ENCODE assay signal across 16 cellular contexts in genomic region chr4:8263397-8263796, GRCh38. TPM values are rescaled to one million over a fixed set of nuclear protein-coding genes. Genes with fewer than 3 reads are reported as not detected.
DNase-seq lines count a peak whose midpoint lies in the region; ATAC-seq, FAIRE-seq and TF ChIP-seq lines count a peak whose summit lies in the region.
"Had no signal": no experiment of that assay in that cellular context is flagged by ENCODE, and none has a peak within 500 bp of the region (broad histone marks: within the 10 kb centered on the region; RNA-seq: fewer than 3 reads in every experiment).

No MANE protein-coding gene starts in this region.

- WGBS in right cardiac atrium = 95% methylated on average over 10 of the region's 10 CpGs
- WGBS in K562 (ENCODE audit: insufficient coverage, low coverage, missing lambda C conversion rate) = 42% methylated on average over 10 of the region's 10 CpGs
- no CpG with 5 or more reads among the region's 10 CpGs for WGBS in trophoblast cell (ENCODE audit: extremely low coverage, insufficient coverage, insufficient read length)

- H3K27me3 Mint-ChIP-seq in memory B cell = peaks cover 25% of the 10 kb centered on the region
- H3K27me3 Mint-ChIP-seq in naive thymus-derived CD8-positive, alpha-beta T cell = peaks cover 4 to 13% (median 6%) of the 10 kb centered on the region in 5 donors

- no peak for TF ChIP-seq POLR2A in K562 (conservative IDR thresholded peaks at IDR 0.05)

- no peak for TF ChIP-seq CTCF in K562 (IDR thresholded peaks at IDR 0.05 in 2 of 3, conservative IDR thresholded peaks at IDR 0.05 in 1 of 3; ENCODE audit: insufficient read depth in 2 of 3, low read depth in 1 of 3, low read length in 3 of 3)

- H3K27ac Mint-ChIP-seq in memory B cell = peak overlapping the region; percentile 7
- no peak overlapping the region for H3K27ac Mint-ChIP-seq in naive thymus-derived CD8-positive, alpha-beta T cell

- peak overlapping the region; percentile 15 for H4K8ac ChIP-seq in trophoblast cell (ENCODE audit: low read depth, low read length)

- DNase-seq in right cardiac atrium = peak in 2 of 3 donors; percentile 28 to 35
- no peak for DNase-seq in left ventricle myocardium superior
- no peak for DNase-seq in K562 (ENCODE audit: extremely low read depth in 1 of 4, low spot score in 3 of 4)
- no peak for DNase-seq in memory B cell (ENCODE audit: low spot score in 2 of 2)
- DNase-seq in trophoblast cell = no peak
- DNase-seq in effector CD4-positive, alpha-beta T cell = no peak
- DNase-seq in HK-2 (ENCODE audit: unreplicated experiment) = no peak
- no peak for DNase-seq in naive thymus-derived CD8-positive, alpha-beta T cell
- DNase-seq: AML-193; CD4-positive, alpha-beta memory T cell; DMS79; GM23248 had no signal

- H3K9ac ChIP-seq in K562 (ENCODE audit: insufficient read depth in 1 of 2, low read depth in 2 of 2, low read length in 2 of 2) (no peak overlapping the region), trophoblast cell (ENCODE audit: low read length) (no peak overlapping the region)
- H3K9ac ChIP-seq: GM23248 had no signal

- no peaks in the 10 kb centered on the region for H3K9me3 ChIP-seq in right cardiac atrium (ENCODE audit: control insufficient read depth, low read length)
- no peaks in the 10 kb centered on the region for H3K9me3 ChIP-seq in K562 (replicated peaks; ENCODE audit: control insufficient read depth, insufficient read depth, low read depth, low read length)
- peaks cover 2% of the 10 kb centered on the region for H3K9me3 ChIP-seq in trophoblast cell (ENCODE audit: insufficient read depth, low read depth, low read length)

- H3K27ac ChIP-seq in right cardiac atrium (ENCODE audit: low read length) (no peak overlapping the region), K562 (ENCODE audit: extremely low read depth, low read depth, low read length) (no peak overlapping the region), trophoblast cell (ENCODE audit: low read depth, low read length) (no peak overlapping the region)
- H3K27ac ChIP-seq: 22Rv1, C4-2B, GM23248 had no signal

- H3K36me3 ChIP-seq in K562 (ENCODE audit: control insufficient read depth, insufficient read depth, low read length) (no peaks in the 10 kb centered on the region), trophoblast cell (ENCODE audit: control insufficient read depth in 1 of 2, insufficient read depth in 2 of 2, low read length in 2 of 2) (no peaks in the 10 kb centered on the region)

- H2AFZ ChIP-seq in K562 (ENCODE audit: low read depth, low read length) = no peak overlapping the region
- H2AFZ ChIP-seq in trophoblast cell (ENCODE audit: insufficient read depth, low read length, poor library complexity) = no peak overlapping the region
- H2AFZ ChIP-seq: GM23248 had no signal

- peaks cover 4% of the 10 kb centered on the region for H3K9me1 ChIP-seq in K562 (ENCODE audit: control insufficient read depth, insufficient read depth, low read length)

- H3K27me3 ChIP-seq in right cardiac atrium (ENCODE audit: control insufficient read depth, insufficient read depth) (no peaks in the 10 kb centered on the region), K562 (ENCODE audit: control insufficient read depth in 2 of 2, insufficient read depth in 2 of 2, low read length in 2 of 2) (peaks cover 2 to 17% of the 10 kb centered on the region in 2 experiments; a peak in 3 of 5 replicates), trophoblast cell (ENCODE audit: insufficient read depth, low read length) (no peaks in the 10 kb centered on the region)

- no peak overlapping the region for H3K4ac ChIP-seq in trophoblast cell (ENCODE audit: low read depth, low read length)

- BruUV-seq in K562 (replicated peaks; lab: Mats Ljungman, UMichigan) = no TSS peak

- no peaks in the 10 kb centered on the region for H3K9me3 Mint-ChIP-seq in memory B cell
- no peaks in the 10 kb centered on the region for H3K9me3 Mint-ChIP-seq in naive thymus-derived CD8-positive, alpha-beta T cell
- H3K9me3 Mint-ChIP-seq: CD4-positive, alpha-beta memory T cell had no signal

- H3K4me1 ChIP-seq in right cardiac atrium (ENCODE audit: control insufficient read depth, insufficient read depth, low read length) (peaks cover 3% of the 10 kb centered on the region), K562 (replicated peaks in 1 of 2; ENCODE audit: control insufficient read depth in 2 of 2, insufficient read depth in 2 of 2, low read length in 2 of 2) (peaks cover 0 to 35% of the 10 kb centered on the region in 2 experiments; a peak in 4 of 5 replicates), trophoblast cell (ENCODE audit: control insufficient read depth in 1 of 2, insufficient read depth in 2 of 2, low read length in 2 of 2) (peaks cover 41% of the 10 kb centered on the region in 2 experiments)

- intact Hi-C loops in right cardiac atrium (cut with DNase I) (no loop called here), left ventricle myocardium superior (cut with micrococcal nuclease) (no loop called here), K562 (cut with micrococcal nuclease) (no loop called here)

- H4K91ac ChIP-seq in trophoblast cell (ENCODE audit: low read depth, low read length) = peak overlapping the region; percentile 88

- H3K4me2 ChIP-seq in K562 (ENCODE audit: insufficient read depth, low read length) = no peak overlapping the region
- H3K4me2 ChIP-seq in trophoblast cell (ENCODE audit: low read length) = no peak overlapping the region

- peaks cover 5% of the 10 kb centered on the region; the same call in 1 of the 2 replicates for H4K20me1 ChIP-seq in K562 (replicated peaks; ENCODE audit: control insufficient read depth, insufficient read depth, low read length)

- H3K4me1 Mint-ChIP-seq in memory B cell = peaks cover 3% of the 10 kb centered on the region
- peaks cover 0 to 5% (median 2%) of the 10 kb centered on the region in 4 donors for H3K4me1 Mint-ChIP-seq in naive thymus-derived CD8-positive, alpha-beta T cell

- no peak overlapping the region for H2BK5ac ChIP-seq in trophoblast cell (ENCODE audit: low read depth, low read length, poor library complexity)

- POLR2A ChIA-PET in K562 (lab: Yijun Ruan, JAX) = no interaction called here
- POLR2A ChIA-PET in naive thymus-derived CD8-positive, alpha-beta T cell (lab: Charles Lee) = no interaction called here

- ATAC-seq in right cardiac atrium (no peak), left ventricle myocardium superior (no peak), K562 (no peak), memory B cell (ENCODE audit: low read depth) (no peak)
- no peak for ATAC-seq in naive thymus-derived CD8-positive, alpha-beta T cell
- ATAC-seq: GM12878 had no signal

- no peak for FAIRE-seq in K562 (lab: Jason Lieb, UNC)
- FAIRE-seq: GM12878, GM18507 had no signal

- H3K79me2 ChIP-seq in K562 (ENCODE audit: control insufficient read depth, insufficient read depth, low read length) (no peaks in the 10 kb centered on the region), trophoblast cell (ENCODE audit: control insufficient read depth, insufficient read depth, low read length, poor library complexity) (peaks cover 5% of the 10 kb centered on the region)

- CTCF ChIA-PET in K562 (lab: Yijun Ruan, JAX; ENCODE audit: low intra/inter-chr PET ratio) = no interaction called here

- H3K79me1 ChIP-seq in trophoblast cell (ENCODE audit: low read length) = peaks cover 42% of the 10 kb centered on the region

- H3K14ac ChIP-seq in trophoblast cell (ENCODE audit: low read length) = no peak overlapping the region

- H2AK5ac ChIP-seq in trophoblast cell (ENCODE audit: low read length) = peak overlapping the region; percentile 3

- H4K12ac ChIP-seq in trophoblast cell (ENCODE audit: low read depth, low read length) = no peak overlapping the region

- no peak for TF ChIP-seq EP300 in K562 (IDR thresholded peaks at IDR 0.05; ENCODE audit: low read length)

- H3K36me3 Mint-ChIP-seq in memory B cell = no peaks in the 10 kb centered on the region
- H3K36me3 Mint-ChIP-seq in naive thymus-derived CD8-positive, alpha-beta T cell = no peaks in the 10 kb centered on the region
- H3K36me3 Mint-ChIP-seq: CD4-positive, alpha-beta memory T cell had no signal

- no peak overlapping the region for H3K18ac ChIP-seq in trophoblast cell (ENCODE audit: low read length)

- H3K23ac ChIP-seq in trophoblast cell (ENCODE audit: low read length) = no peak overlapping the region

- in situ Hi-C loops in K562 (cut with MboI) = no loop called here

- H2BK120ac ChIP-seq in trophoblast cell (ENCODE audit: insufficient read depth, low read length, poor library complexity) = peak overlapping the region; percentile 4

- H2BK12ac ChIP-seq in trophoblast cell (ENCODE audit: low read length) = peak overlapping the region; percentile 5

- H3K4me3 ChIP-seq in right cardiac atrium (ENCODE audit: low read length) = no peak overlapping the region
- H3K4me3 ChIP-seq in K562 = no peak overlapping the region
- no peak overlapping the region for H3K4me3 ChIP-seq in trophoblast cell (ENCODE audit: low read depth, low read length)
- H3K4me3 ChIP-seq: GM12878, GM23248 had no signal

- TF ChIP-seq RAD21 in K562 (CRISPR knock-in tag; conservative IDR thresholded peaks at IDR 0.05 in 1 of 2, IDR thresholded peaks at IDR 0.05 in 1 of 2) = no peak

- H3K4me3 Mint-ChIP-seq in memory B cell = no peak overlapping the region
- no peak overlapping the region for H3K4me3 Mint-ChIP-seq in naive thymus-derived CD8-positive, alpha-beta T cell
- H3K4me3 Mint-ChIP-seq: CD4-positive, alpha-beta memory T cell had no signal

RNA-seq across cellular contexts. Expression of gene HTRA3, which starts 6.2 kb away (rescaled TPM):
- total RNA-seq in right cardiac atrium = 100 to 1,000 TPM in 2 of 4 donors, 10 to 100 TPM in 2; 52.8 to 133 (median 96.0) TPM
- 80.6 TPM for polyA plus RNA-seq in right cardiac atrium
- total RNA-seq in left ventricle myocardium superior = 95.6 TPM
- 0.14 TPM in 1 of 2 replicates, not detected in the other for total RNA-seq in K562 (2011; cell fraction: chromatin; rRNA removed; ENCODE audit: low replicate concordance)
- total RNA-seq in K562 (2011; cell fraction: nucleolus; rRNA removed) = 0.17 and 0.53 TPM in 2 replicates
- 0.15 TPM in 1 of 2 replicates, not detected in the other for total RNA-seq in K562 (2011; cell fraction: nucleoplasm; rRNA removed)
- total RNA-seq in K562 (2014; rRNA removed) = not detected in 2 replicates
- not detected in 2 replicates for total RNA-seq in K562 (2014; rRNA removed; fragmentation: Illumina TruSeq; extraction: Trizol)
- not detected in 2 replicates for total RNA-seq in K562 (2015; rRNA removed; fragmentation: Illumina TruSeq; extraction: Trizol)
- total RNA-seq in K562 (2021) = 0.16 TPM in 1 of 2 replicates, not detected in the other
- polyA plus RNA-seq in K562 (2011; rRNA removed) = 0.04 and 0.18 TPM in 2 replicates
- polyA plus RNA-seq in K562 (2011; cell fraction: cytosol; rRNA removed) = 0.09 and 0.10 TPM in 2 replicates
- polyA plus RNA-seq in K562 (2011; cell fraction: nucleus; rRNA removed) = 0.14 and 0.15 TPM in 2 replicates
- 0.20 and 0.42 TPM in 2 replicates for polyA plus RNA-seq in K562 (2012)
- polyA plus RNA-seq in K562 (2014; fragmentation: Illumina TruSeq; extraction: Trizol) = 0.07 TPM in 1 of 2 replicates, not detected in the other
- polyA plus RNA-seq in K562 (2014; fragmentation: Nextera tagmentation; extraction: Ambion mirVana) = not detected
- polyA plus RNA-seq in K562 (2014; rRNA removed) = not detected in 2 replicates
- not detected in 2 replicates for polyA minus RNA-seq in K562 (2011; rRNA and poly(A)+ RNA removed)
- not detected in 2 replicates for polyA minus RNA-seq in K562 (2011; cell fraction: cytosol; rRNA and poly(A)+ RNA removed)
- 0.11 TPM in 1 of 2 replicates, not detected in the other for polyA minus RNA-seq in K562 (2011; cell fraction: nucleus; rRNA and poly(A)+ RNA removed)
- polyA plus RNA-seq in trophoblast cell (2013) = 31.1 and 33.0 TPM in 2 replicates
- total RNA-seq in naive thymus-derived CD8-positive, alpha-beta T cell = not detected
- not detected for polyA plus RNA-seq in naive thymus-derived CD8-positive, alpha-beta T cell
- total RNA-seq: CD4-positive, alpha-beta memory T cell had no signal
- polyA plus RNA-seq: CD4-positive, alpha-beta memory T cell had no signal

Comparison
In these comparisons a context has a peak if more than half of its experiments do, and no peak if none do; other contexts are left out.
1. DNase-seq: peak in right cardiac atrium (2 of 3); none in left ventricle myocardium superior (single experiment), K562 (0 of 4), memory B cell (0 of 2), trophoblast cell (0 of 2), effector CD4-positive, alpha-beta T cell (single experiment), HK-2 (single experiment) and naive thymus-derived CD8-positive, alpha-beta T cell (0 of 10).
2. RNA of gene HTRA3, which starts 6.2 kb away (total RNA-seq): 52.8 to 133 TPM in right cardiac atrium and 95.6 TPM in left ventricle myocardium superior (single experiment); 0.14 to 0.53 TPM in K562 and not detected in naive thymus-derived CD8-positive, alpha-beta T cell; every median in the first group is over 10 times any median in the second.